Comparison of ENCODE assay signal across 17 cellular contexts in genomic region chr14:81110186-81110585, GRCh38.
"Had no signal": no experiment of that assay in that cellular context is flagged by ENCODE, and none has a peak within 500 bp of the region (broad histone marks: within the 10 kb centered on the region; RNA-seq: fewer than 3 reads in every experiment).

No MANE protein-coding gene starts in this region.

- H3K27ac Mint-ChIP-seq: mesothelial cell of epicardium had no signal

- H3K4me1 Mint-ChIP-seq: mesothelial cell of epicardium, naive B cell had no signal

- H3K9me3 Mint-ChIP-seq: mesothelial cell of epicardium, naive B cell had no signal

- H3K27me3 Mint-ChIP-seq: naive B cell had no signal

- H3K4me3 Mint-ChIP-seq: mesothelial cell of epicardium; naive B cell; naive thymus-derived CD8-positive, alpha-beta T cell had no signal

- DNase-seq: dermis blood vessel endothelial cell; dorsolateral prefrontal cortex; effector CD4-positive, alpha-beta T cell; effector memory CD4-positive, alpha-beta T cell; foreskin keratinocyte; head of caudate nucleus; heart right ventricle; hippocampal formation; left cardiac atrium; left lung; left ventricle myocardium superior; lower lobe of right lung; mesenchymal stem cell; mucosa of descending colon; naive B cell; naive thymus-derived CD8-positive, alpha-beta T cell had no signal

- H3K36me3 Mint-ChIP-seq: mesothelial cell of epicardium, naive B cell had no signal
